7 cellular contexts compared by ENCODE assay signal in the genomic region with DNA sequence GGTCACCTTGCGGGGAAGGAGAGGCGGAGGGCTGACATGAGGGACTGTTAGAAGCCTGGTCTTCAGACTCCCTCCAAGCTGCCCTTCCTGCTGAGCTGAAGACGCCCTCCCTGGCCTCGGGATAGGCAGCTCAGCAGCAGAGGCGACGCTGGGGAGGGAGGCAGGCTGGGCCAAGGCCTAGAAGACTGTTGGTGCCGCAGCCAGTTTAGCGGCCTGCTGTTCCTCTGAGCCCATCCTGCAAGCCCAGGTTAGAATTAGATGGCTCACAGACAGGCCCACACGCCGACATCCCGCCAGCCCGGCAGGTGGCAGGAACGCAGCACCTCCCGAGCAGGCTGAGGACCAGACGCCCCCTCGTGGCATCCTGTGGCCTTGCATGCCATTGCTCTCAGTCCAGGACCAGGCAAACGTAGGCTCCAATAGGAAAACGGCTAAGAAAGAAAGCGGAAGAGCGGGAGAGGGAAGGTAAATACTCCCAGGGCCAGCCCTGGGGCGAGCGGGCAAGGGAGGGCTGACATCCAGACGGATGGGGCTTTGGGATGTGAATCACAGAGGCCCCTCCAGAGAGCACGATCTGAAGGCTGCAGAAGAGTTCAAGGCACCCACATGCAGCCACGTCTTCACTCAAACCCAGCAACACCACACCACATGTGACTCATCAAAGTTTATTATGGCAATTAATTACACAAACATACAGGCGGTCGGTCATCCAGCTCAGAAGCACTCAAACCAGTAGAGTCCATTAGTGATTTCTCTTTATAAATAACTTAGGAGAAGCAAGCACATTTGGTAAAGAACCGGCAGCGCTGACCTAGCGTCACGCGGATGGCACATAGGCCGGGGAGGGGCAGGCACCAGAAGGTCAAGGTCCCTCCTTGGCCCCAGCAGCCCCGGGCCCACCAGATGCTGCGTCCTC. TPM values are rescaled to one million over a fixed set of nuclear protein-coding genes. Genes with fewer than 3 reads are reported as not detected.
A peak's percentile ranks its signal among the peaks of the same experiment; 100 is the strongest.
DNase-seq lines count a peak whose midpoint lies in the region; ATAC-seq and TF ChIP-seq lines count a peak whose summit lies in the region.

No MANE protein-coding gene starts in this region.

- peak overlapping the region; percentile 39 for H3K4me3 ChIP-seq in choroid plexus epithelial cell (ENCODE audit: low read depth, low read length)
- no peak overlapping the region for H3K4me3 ChIP-seq in lower leg skin (ENCODE audit: low read depth, poor library complexity, severe bottlenecking)

- intact Hi-C loops in lower leg skin (cut with DNase I; ENCODE audit: low total_unique reads), result loop anchor here (5.0 to 10.0 kb wide), 2 partner anchors 52 to 285 kb away; partner anchors contain the start of gene CCDC86

- no peaks in the 10 kb centered on the region; the same call in 1 of the 2 replicates for H3K27me3 Mint-ChIP-seq in WTC11 (ENCODE audit: low read depth)

- no peaks in the 10 kb centered on the region for H3K9me3 Mint-ChIP-seq in WTC11

- POLR2A ChIA-PET in WTC11 (lab: Charles Lee), result no interaction called here

- peak overlapping the region; percentile 55 for H3K27ac Mint-ChIP-seq in WTC11

- TF ChIP-seq CTCF in WTC11 (IDR thresholded peaks at IDR 0.05), result peak; percentile 89
- peak; percentile 100 for TF ChIP-seq CTCF in choroid plexus epithelial cell (conservative IDR thresholded peaks at IDR 0.05; ENCODE audit: low read depth, low read length)
- TF ChIP-seq CTCF in lower leg skin (IDR thresholded peaks at IDR 0.05), result peak in 1 of 3 donors; percentile 98

- WGBS in lower leg skin, 2 donors, result 31 to 38% methylated on average over 29 to 31 of the region's 35 CpGs

- no peak overlapping the region for H3K4me3 Mint-ChIP-seq in WTC11

- DNase-seq in WTC11 (ENCODE audit: low spot score) (peak; percentile 97), choroid plexus epithelial cell (ENCODE audit: low read depth) (peak; percentile 93), lower leg skin (ENCODE audit: low spot score in 2 of 2) (peak; percentile 80 to 97), NCI-H526 (lab: John Stamatoyannopoulos, UW) (no peak)
- peak; percentile 82 to 91 (median 86) for DNase-seq in stimulated activated CD4-positive, alpha-beta T cell treated with anti-CD3 and anti-CD28 coated beads, TNF-alpha, amount 100 ng/mL, for 24 hours (ENCODE audit: low read depth in 3 of 3)

- TF ChIP-seq POLR2A in lower leg skin (IDR thresholded peaks at IDR 0.05), result no peak

- H3K36me3 Mint-ChIP-seq in WTC11, result peaks cover 3% of the 10 kb centered on the region; the same call in 1 of the 2 replicates

- CTCF ChIA-PET in WTC11 (lab: Charles Lee), result interaction anchor here (0.6 to 2.0 kb wide), 16 partner anchors 10 to 326 kb away, joined by 3 to 13 read pairs (median 4); no protein-coding TSS in a partner anchor

- H3K4me1 Mint-ChIP-seq in WTC11, result peaks cover 15% of the 10 kb centered on the region

- ATAC-seq in GM18907 (IDR thresholded peaks at IDR 0.05; ENCODE audit: unreplicated experiment) (peak; percentile 78), HG03175 (IDR thresholded peaks at IDR 0.05; ENCODE audit: unreplicated experiment) (peak; percentile 90), WTC11 (peak; percentile 90)

TF ChIP-seq in WTC11, 78 proteins besides CTCF, POLR2A, EP300 and RAD21:
- TF ChIP-seq, protein P1, sequence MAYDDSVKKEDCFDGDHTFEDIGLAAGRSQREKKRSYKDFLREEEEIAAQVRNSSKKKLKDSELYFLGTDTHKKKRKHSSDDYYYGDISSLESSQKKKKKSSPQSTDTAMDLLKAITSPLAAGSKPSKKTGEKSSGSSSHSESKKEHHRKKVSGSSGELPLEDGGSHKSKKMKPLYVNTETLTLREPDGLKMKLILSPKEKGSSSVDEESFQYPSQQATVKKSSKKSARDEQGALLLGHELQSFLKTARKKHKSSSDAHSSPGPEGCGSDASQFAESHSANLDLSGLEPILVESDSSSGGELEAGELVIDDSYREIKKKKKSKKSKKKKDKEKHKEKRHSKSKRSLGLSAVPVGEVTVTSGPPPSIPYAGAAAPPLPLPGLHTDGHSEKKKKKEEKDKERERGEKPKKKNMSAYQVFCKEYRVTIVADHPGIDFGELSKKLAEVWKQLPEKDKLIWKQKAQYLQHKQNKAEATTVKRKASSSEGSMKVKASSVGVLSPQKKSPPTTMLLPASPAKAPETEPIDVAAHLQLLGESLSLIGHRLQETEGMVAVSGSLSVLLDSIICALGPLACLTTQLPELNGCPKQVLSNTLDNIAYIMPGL (CRISPR knock-in tag; IDR thresholded peaks at IDR 0.05), result peak; percentile 75; the same call in 1 of the 2 replicates
- TF ChIP-seq GABPB1 (CRISPR knock-in tag; IDR thresholded peaks at IDR 0.05), result peak; percentile 11; the same call in 1 of the 2 replicates
- no peak for TF ChIP-seq ZNF671 (CRISPR knock-in tag; IDR thresholded peaks at IDR 0.05)
- peak; percentile 61; the same call in 1 of the 2 replicates for TF ChIP-seq FOXP1 (CRISPR knock-in tag; IDR thresholded peaks at IDR 0.05; ENCODE audit: borderline replicate concordance)
- TF ChIP-seq MLX (CRISPR knock-in tag; IDR thresholded peaks at IDR 0.05), result no peak
- TF ChIP-seq MYBL2 (CRISPR knock-in tag; IDR thresholded peaks at IDR 0.05), result no peak
- TF ChIP-seq TEAD1 (CRISPR knock-in tag; IDR thresholded peaks at IDR 0.05), result peak; percentile 83; the same call in 1 of the 2 replicates
- TF ChIP-seq USF2 (CRISPR knock-in tag; IDR thresholded peaks at IDR 0.05), result peak; percentile 30; the same call in 1 of the 2 replicates
- TF ChIP-seq SMAD3 (CRISPR knock-in tag; IDR thresholded peaks at IDR 0.05; ENCODE audit: borderline replicate concordance), result 0 out of 2 replicates have a peak, but pooled peaks have one; percentile 10
- TF ChIP-seq RELA (CRISPR knock-in tag; IDR thresholded peaks at IDR 0.05; ENCODE audit: borderline replicate concordance), result peak; percentile 56; the same call in 1 of the 2 replicates
- peak; percentile 49; the same call in 1 of the 2 replicates for TF ChIP-seq FOXK1 (CRISPR knock-in tag; IDR thresholded peaks at IDR 0.05)
- 0 out of 2 replicates have a peak, but pooled peaks have one; percentile 42 for TF ChIP-seq SP1 (CRISPR knock-in tag; conservative IDR thresholded peaks at IDR 0.05)
- no peak for TF ChIP-seq ZNF423 (CRISPR knock-in tag; IDR thresholded peaks at IDR 0.05)
- TF ChIP-seq ZNF121 (CRISPR knock-in tag; IDR thresholded peaks at IDR 0.05), result 0 out of 2 replicates have a peak, but pooled peaks have one; percentile 66
- TF ChIP-seq ZBTB21 (CRISPR knock-in tag; IDR thresholded peaks at IDR 0.05; ENCODE audit: borderline replicate concordance), result 0 out of 2 replicates have a peak, but pooled peaks have one; percentile 59
- 0 out of 2 replicates have a peak, but pooled peaks have one; percentile 49 for TF ChIP-seq CREM (CRISPR knock-in tag; IDR thresholded peaks at IDR 0.05)
- peak; percentile 75; the same call in 1 of the 2 replicates for TF ChIP-seq ETV6 (CRISPR knock-in tag; IDR thresholded peaks at IDR 0.05)
- TF ChIP-seq SOX15 (CRISPR knock-in tag; IDR thresholded peaks at IDR 0.05), result no peak

RNA-seq across cellular contexts. Expression of gene CD5, which starts 27.6 kb away (rescaled TPM):
- 0.30 to 0.37 TPM (median 0.32 TPM) in 3 replicates for total RNA-seq in WTC11 (2021)
- under 1 TPM; 0.08 to 0.88 (median 0.38) TPM for total RNA-seq in lower leg skin

RNA-seq across cellular contexts. Expression of gene VPS37C, which starts 31.4 kb away (rescaled TPM):
- total RNA-seq in WTC11 (2021) (22.2 to 23.9 TPM (median 23.4 TPM) in 3 replicates), lower leg skin (10 to 100 TPM; 19.6 to 27.6 (median 26.7) TPM)

Comparison
In these comparisons a context has a peak if more than half of its experiments do, and no peak if none do; other contexts are left out.
1. DNase-seq: peak in WTC11 (single experiment), choroid plexus epithelial cell (single experiment), lower leg skin (2 of 2) and stimulated activated CD4-positive, alpha-beta T cell treated with anti-CD3 and anti-CD28 coated beads, TNF-alpha, amount 100 ng/mL, for 24 hours (3 of 3); none in NCI-H526 (0 of 2).
2. Peak in every context shown above with its lines, with median percentiles within 50 percentile points of each other: ATAC-seq.